Comparison of ENCODE assay signal across 23 cellular contexts in genomic region chr10:49749144-49749543, GRCh38. TPM values are rescaled to one million over a fixed set of nuclear protein-coding genes. Genes with fewer than 3 reads are reported as not detected.
"Had no signal": no experiment of that assay in that cellular context is flagged by ENCODE, and none has a peak within 500 bp of the region (broad histone marks: within the 10 kb centered on the region; RNA-seq: fewer than 3 reads in every experiment).

No MANE protein-coding gene starts in this region.

- H3K4me1 ChIP-seq: heart right ventricle, psoas muscle, spleen, stomach, transverse colon had no signal

- H3K36me3 ChIP-seq: heart right ventricle, neutrophil, spleen, stomach, thoracic aorta, transverse colon had no signal

- H3K9me3 ChIP-seq: heart right ventricle, neutrophil, psoas muscle, spleen, stomach, thoracic aorta, transverse colon had no signal

- H3K27ac ChIP-seq: dorsolateral prefrontal cortex, heart right ventricle, neutrophil, psoas muscle, spleen, stomach, thoracic aorta, transverse colon had no signal

- H3K4me3 ChIP-seq: dorsolateral prefrontal cortex, heart right ventricle, psoas muscle, spleen, stomach, thoracic aorta, transverse colon had no signal

- H3K27me3 ChIP-seq: dorsolateral prefrontal cortex, transverse colon had no signal

- DNase-seq: cortex of kidney; effector CD8-positive, alpha-beta T cell; heart right ventricle; hypothalamus; kidney; left cardiac atrium; left ventricle myocardium superior; mesendoderm; naive thymus-derived CD4-positive, alpha-beta T cell; nephron progenitor cell; psoas muscle; retina; stimulated activated CD4-positive, alpha-beta T cell treated with anti-CD3 and anti-CD28 coated beads, Interleukin-2, amount 100 ng/mL, for 24 hours; stimulated activated naive CD4-positive, alpha-beta T cell; substantia nigra; transverse colon had no signal

- ATAC-seq: heart right ventricle; left cardiac atrium; left ventricle myocardium superior; naive thymus-derived CD4-positive, alpha-beta T cell; psoas muscle; sciatic nerve had no signal

RNA-seq across cellular contexts. Expression of gene OGDHL, which starts 13.0 kb away (rescaled TPM):
- total RNA-seq: mononuclear cell; naive thymus-derived CD4-positive, alpha-beta T cell; sciatic nerve; thoracic aorta had no signal
- polyA plus RNA-seq: naive thymus-derived CD4-positive, alpha-beta T cell had no signal
